8 cellular contexts compared by ENCODE assay signal in the genomic region with DNA sequence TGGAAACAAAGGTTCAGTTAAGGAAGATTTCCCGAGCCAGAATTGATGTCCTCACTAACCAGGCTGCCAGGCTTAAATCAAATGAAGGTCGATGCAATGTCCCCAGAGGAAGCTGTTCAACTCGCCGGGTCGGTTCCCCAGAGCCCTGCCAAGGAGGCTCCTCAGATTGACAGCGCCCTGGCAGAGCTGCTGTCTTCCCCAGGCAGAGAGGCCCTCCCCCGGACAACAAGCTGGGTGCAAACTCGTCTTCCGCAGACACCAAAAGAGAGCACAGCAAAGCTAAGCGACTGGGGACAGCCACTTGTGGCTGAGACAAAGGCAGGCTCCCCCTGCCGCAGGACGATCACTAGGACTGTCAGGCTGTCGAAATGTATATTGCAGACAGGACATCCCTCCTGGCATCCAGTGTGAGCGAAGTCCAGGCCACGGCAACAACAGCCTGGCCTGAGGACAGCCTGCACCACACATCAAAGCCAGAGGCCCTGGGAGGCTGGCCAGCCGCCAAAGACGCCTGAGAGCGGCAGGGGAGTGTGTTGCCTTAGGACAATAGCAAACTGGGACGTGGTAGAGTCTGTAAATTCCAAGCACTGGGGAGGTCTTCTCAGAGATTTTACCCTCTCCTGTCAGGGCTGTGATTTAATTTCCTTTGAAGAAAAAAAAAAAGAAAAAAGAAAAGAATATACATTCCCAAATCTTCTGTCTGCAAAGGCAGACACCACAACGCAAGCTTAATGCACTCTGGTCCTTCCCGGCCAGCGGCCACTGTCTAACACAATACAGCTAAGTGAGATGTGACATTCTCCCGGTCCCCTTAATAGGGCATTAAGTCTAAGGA.
DNase-seq lines count a peak whose midpoint lies in the region; ATAC-seq and TF ChIP-seq lines count a peak whose summit lies in the region.

No MANE protein-coding gene starts in this region.

- no peak overlapping the region; the same call in 1 of the 2 replicates for H3K9ac ChIP-seq in DND-41 (ENCODE audit: low read depth, low read length)

- H3K79me2 ChIP-seq in DND-41 (ENCODE audit: insufficient read depth, low read length), result no peaks in the 10 kb centered on the region

- CTCF ChIA-PET in activated CD4-positive, alpha-beta T cell treated with anti-CD3 and anti-CD28 coated beads for 36 hours (lab: Charles Lee), result interaction anchor here (0.7 to 1.1 kb wide), 2 partner anchors 9 to 27 kb away, joined by 3 to 5 read pairs; no protein-coding TSS in a partner anchor
- CTCF ChIA-PET in GM10248 (lab: Yijun Ruan, JAX), result interaction anchor here (1.0 to 1.3 kb wide), 3 partner anchors 8 to 61 kb away, joined by 3 to 4 read pairs (median 4); no protein-coding TSS in a partner anchor

- H3K9me3 Mint-ChIP-seq in activated CD4-positive, alpha-beta T cell treated with anti-CD3 and anti-CD28 coated beads for 36 hours (ENCODE audit: low read depth), result no peaks in the 10 kb centered on the region
- no peaks in the 10 kb centered on the region for H3K9me3 Mint-ChIP-seq in stimulated activated effector memory CD8-positive, alpha-beta T cell treated with anti-CD3 and anti-CD28 coated beads, Interleukin-12 subunit alpha, Interleukin-12 subunit beta, amount 100 ng/mL, for 72 hours

- peaks cover 49% of the 10 kb centered on the region for H3K4me1 ChIP-seq in DND-41 (ENCODE audit: insufficient read depth, low read length)

- no peaks in the 10 kb centered on the region for H4K20me1 ChIP-seq in DND-41 (ENCODE audit: insufficient read depth, low read length)

- no peak overlapping the region for H2AFZ ChIP-seq in DND-41 (ENCODE audit: low read depth, low read length)

- DNase-seq in DND-41, result peak; percentile 74
- DNase-seq in NAMALWA (ENCODE audit: low spot score), result peak; percentile 60
- peak; percentile 65 for DNase-seq in activated CD4-positive, alpha-beta T cell treated with anti-CD3 and anti-CD28 coated beads for 36 hours
- peak; percentile 85 for DNase-seq in ecto neural progenitor cell (ENCODE audit: low spot score)
- peak; percentile 62 to 95 for DNase-seq in lower leg skin (ENCODE audit: low spot score in 2 of 2)
- no peak for DNase-seq in stimulated activated effector memory CD8-positive, alpha-beta T cell treated with anti-CD3 and anti-CD28 coated beads, Interleukin-12 subunit alpha, Interleukin-12 subunit beta, amount 100 ng/mL, for 72 hours (ENCODE audit: low spot score in 2 of 2)
- DNase-seq in OCI-M1 (lab: John Stamatoyannopoulos, UW), result no peak
- no peak for DNase-seq in GM10248 (ENCODE audit: extremely low spot score)

- WGBS in lower leg skin, 2 donors, result 16 to 17% methylated on average over 19 to 23 of the region's 23 CpGs

- H3K27ac Mint-ChIP-seq in activated CD4-positive, alpha-beta T cell treated with anti-CD3 and anti-CD28 coated beads for 36 hours, result peak overlapping the region; percentile 97
- peak overlapping the region; percentile 95 for H3K27ac Mint-ChIP-seq in stimulated activated effector memory CD8-positive, alpha-beta T cell treated with anti-CD3 and anti-CD28 coated beads, Interleukin-12 subunit alpha, Interleukin-12 subunit beta, amount 100 ng/mL, for 72 hours

- TF ChIP-seq CTCF in DND-41 (IDR thresholded peaks at IDR 0.05; ENCODE audit: borderline replicate concordance, extremely low read depth, low read length, poor library complexity, severe bottlenecking) (no peak), lower leg skin (IDR thresholded peaks at IDR 0.05) (peak in 1 of 3 donors; percentile 14), GM10248 (IDR thresholded peaks at IDR 0.05; ENCODE audit: control extremely low read depth, extremely low read depth, low read depth, missing control alignments) (no peak)

- ATAC-seq in DND-41 (ENCODE audit: insufficient read depth, low read depth), result peak; percentile 79
- ATAC-seq in activated CD4-positive, alpha-beta T cell treated with anti-CD3 and anti-CD28 coated beads for 36 hours, result peak; percentile 16
- ATAC-seq in stimulated activated effector memory CD8-positive, alpha-beta T cell treated with anti-CD3 and anti-CD28 coated beads, Interleukin-12 subunit alpha, Interleukin-12 subunit beta, amount 100 ng/mL, for 72 hours, result peak; percentile 40

- H3K36me3 ChIP-seq in DND-41 (ENCODE audit: insufficient read depth, low read length), result no peaks in the 10 kb centered on the region

- TF ChIP-seq POLR2A in lower leg skin (IDR thresholded peaks at IDR 0.05), result no peak

- H3K27me3 Mint-ChIP-seq in activated CD4-positive, alpha-beta T cell treated with anti-CD3 and anti-CD28 coated beads for 36 hours, result no peaks in the 10 kb centered on the region

- POLR2A ChIA-PET in activated CD4-positive, alpha-beta T cell treated with anti-CD3 and anti-CD28 coated beads for 36 hours (lab: Charles Lee), result interaction anchor here (0.6 to 1.0 kb wide), 3 partner anchors 7 to 121 kb away, joined by 3 read pairs; no protein-coding TSS in a partner anchor
- POLR2A ChIA-PET in GM10248 (lab: Yijun Ruan, JAX), result interaction anchor here (1.1 kb wide), 1 partner anchor 9 kb away, joined by 5 read pairs; no protein-coding TSS in a partner anchor

- H3K4me2 ChIP-seq in DND-41 (ENCODE audit: insufficient read depth, low read length), result peak overlapping the region; percentile 42

- H3K27ac ChIP-seq in DND-41 (ENCODE audit: low read length), result peak overlapping the region; percentile 33; the same call in 1 of the 2 replicates

- intact Hi-C loops in activated CD4-positive, alpha-beta T cell treated with anti-CD3 and anti-CD28 coated beads for 36 hours (cut with DNase I, micrococcal nuclease), result no loop called here
- intact Hi-C loops in lower leg skin (cut with DNase I; ENCODE audit: low total_unique reads), result no loop called here

- no peaks in the 10 kb centered on the region for H3K9me3 ChIP-seq in DND-41 (ENCODE audit: insufficient read depth, low read length, severe bottlenecking)

- peaks cover 89% of the 10 kb centered on the region for H3K4me1 Mint-ChIP-seq in activated CD4-positive, alpha-beta T cell treated with anti-CD3 and anti-CD28 coated beads for 36 hours
- H3K4me1 Mint-ChIP-seq in stimulated activated effector memory CD8-positive, alpha-beta T cell treated with anti-CD3 and anti-CD28 coated beads, Interleukin-12 subunit alpha, Interleukin-12 subunit beta, amount 100 ng/mL, for 72 hours, result peaks cover 95% of the 10 kb centered on the region

- no peak overlapping the region; a peak in 1 of 4 replicates for H3K4me3 ChIP-seq in DND-41 (ENCODE audit: low read depth in 1 of 2, low read length in 2 of 2)
- no peak overlapping the region for H3K4me3 ChIP-seq in lower leg skin (ENCODE audit: low read depth, poor library complexity, severe bottlenecking)

- no peaks in the 10 kb centered on the region for H3K27me3 ChIP-seq in DND-41 (ENCODE audit: insufficient read depth, low read length, poor library complexity)

- peaks cover 11% of the 10 kb centered on the region for H3K36me3 Mint-ChIP-seq in activated CD4-positive, alpha-beta T cell treated with anti-CD3 and anti-CD28 coated beads for 36 hours (ENCODE audit: low read depth)
- peaks cover 18% of the 10 kb centered on the region for H3K36me3 Mint-ChIP-seq in stimulated activated effector memory CD8-positive, alpha-beta T cell treated with anti-CD3 and anti-CD28 coated beads, Interleukin-12 subunit alpha, Interleukin-12 subunit beta, amount 100 ng/mL, for 72 hours

- H3K4me3 Mint-ChIP-seq in activated CD4-positive, alpha-beta T cell treated with anti-CD3 and anti-CD28 coated beads for 36 hours, result peak overlapping the region; percentile 71
- H3K4me3 Mint-ChIP-seq in stimulated activated effector memory CD8-positive, alpha-beta T cell treated with anti-CD3 and anti-CD28 coated beads, Interleukin-12 subunit alpha, Interleukin-12 subunit beta, amount 100 ng/mL, for 72 hours, result peak overlapping the region; percentile 70

Comparison
In these comparisons a context has a peak if more than half of its experiments do, and no peak if none do; other contexts are left out.
1. ATAC-seq: peak in every context shown above with its lines; median percentile 79 in DND-41; 40 in stimulated activated effector memory CD8-positive, alpha-beta T cell treated with anti-CD3 and anti-CD28 coated beads, Interleukin-12 subunit alpha, Interleukin-12 subunit beta, amount 100 ng/mL, for 72 hours; 16 in activated CD4-positive, alpha-beta T cell treated with anti-CD3 and anti-CD28 coated beads for 36 hours.
2. DNase-seq: peak in DND-41 (single experiment), NAMALWA (single experiment), activated CD4-positive, alpha-beta T cell treated with anti-CD3 and anti-CD28 coated beads for 36 hours (single experiment), ecto neural progenitor cell (single experiment) and lower leg skin (2 of 2); none in stimulated activated effector memory CD8-positive, alpha-beta T cell treated with anti-CD3 and anti-CD28 coated beads, Interleukin-12 subunit alpha, Interleukin-12 subunit beta, amount 100 ng/mL, for 72 hours (0 of 2), OCI-M1 (single experiment) and GM10248 (single experiment).